ENCODE assay signal across 28 cellular contexts in genomic region chr2:119983108-119983507, GRCh38.
"Had no signal": no experiment of that assay in that cellular context is flagged by ENCODE, and none has a peak within 500 bp of the region (broad histone marks: within the 10 kb centered on the region; RNA-seq: fewer than 3 reads in every experiment).

No MANE protein-coding gene starts in this region.

- H3K9me3 Mint-ChIP-seq: activated CD4-positive, alpha-beta memory T cell treated with anti-CD3 and anti-CD28 coated beads for 36 hours; activated T-helper 1 cell treated with anti-CD3 and anti-CD28 coated beads, Interleukin-12 subunit alpha, Interleukin-12 subunit beta, Interleukin-2, Interleukin-4 antibody, amounts not matched to agents 30 ng/mL and 10 ng/mL and 1 ng/mL, durations not matched to agents 14 hours and 24 hours and 36 hours had no signal

- H3K27me3 Mint-ChIP-seq: activated CD4-positive, alpha-beta memory T cell treated with anti-CD3 and anti-CD28 coated beads for 36 hours; activated naive CD8-positive, alpha-beta T cell treated with anti-CD3 and anti-CD28 coated beads for 36 hours had no signal

- H3K27ac Mint-ChIP-seq: activated CD4-positive, alpha-beta memory T cell treated with anti-CD3 and anti-CD28 coated beads for 36 hours; activated naive CD4-positive, alpha-beta T cell treated with anti-CD3 and anti-CD28 coated beads, Interleukin-2, amount 10 ng/mL, durations not matched to agents 7 days and 5 days; activated naive CD8-positive, alpha-beta T cell treated with anti-CD3 and anti-CD28 coated beads for 36 hours; activated T-helper 1 cell treated with anti-CD3 and anti-CD28 coated beads, Interleukin-12 subunit alpha, Interleukin-12 subunit beta, Interleukin-2, Interleukin-4 antibody, amounts not matched to agents 30 ng/mL and 10 ng/mL and 1 ng/mL, durations not matched to agents 14 hours and 24 hours and 36 hours had no signal

- H3K36me3 Mint-ChIP-seq: activated CD4-positive, alpha-beta memory T cell treated with anti-CD3 and anti-CD28 coated beads for 36 hours had no signal

- ATAC-seq: activated T-cell treated with anti-CD3 and anti-CD28 coated beads, Interleukin-2, amount 50 U/mL, for 4 hours; K562 had no signal

- DNase-seq: activated CD4-positive, alpha-beta memory T cell treated with anti-CD3 and anti-CD28 coated beads for 36 hours; activated CD4-positive, alpha-beta T cell treated with anti-CD3 and anti-CD28 coated beads for 4 hours; activated CD4-positive, alpha-beta T cell treated with anti-CD3 and anti-CD28 coated beads, Interleukin-2, amount 50 U/mL, for 1 hour; activated CD4-positive, CD25-positive, alpha-beta regulatory T cell treated with anti-CD3 and anti-CD28 coated beads, Interleukin-2, amount 50 U/mL, for 72 hours; activated CD8-positive, alpha-beta memory T cell treated with anti-CD3 and anti-CD28 coated beads, Interleukin-2, amount 50 U/mL, for 4 hours; activated gamma-delta T cell treated with Interleukin-2 at 50 U/mL for 16 hours; activated naive CD4-positive, alpha-beta T cell treated with anti-CD3 and anti-CD28 coated beads, Interleukin-2, amount 10 ng/mL, durations not matched to agents 7 days and 5 days; activated naive CD8-positive, alpha-beta T cell treated with anti-CD3 and anti-CD28 coated beads for 36 hours; activated T-cell treated with anti-CD3 and anti-CD28 coated beads for 4 hours; activated T-cell treated with anti-CD3 and anti-CD28 coated beads, Interleukin-2, amount 50 U/mL, for 4 hours; amniotic stem cell; aorta; brain microvascular endothelial cell; central memory CD4-positive, alpha-beta T cell; IMR-90; NCI-H1105; NCI-H1417 treated with DMSO at 0.1 percent for 48 hours; NCI-H187 treated with DMSO at 0.1 percent for 48 hours; NCI-H2081; NCI-H226; NCI-H446 treated with DMSO at 0.1 percent for 48 hours; NCI-H524; NCI-H748 treated with DMSO at 0.1 percent for 48 hours; NK-92 treated with Interleukin-12 subunit alpha and Interleukin-12 subunit beta, amount 100 ng/mL, for 24 hours; Right ventricle myocardium superior; T1000 had no signal

- H3K4me3 Mint-ChIP-seq: activated CD4-positive, alpha-beta memory T cell treated with anti-CD3 and anti-CD28 coated beads for 36 hours; activated naive CD4-positive, alpha-beta T cell treated with anti-CD3 and anti-CD28 coated beads, Interleukin-2, amount 10 ng/mL, durations not matched to agents 7 days and 5 days; activated naive CD8-positive, alpha-beta T cell treated with anti-CD3 and anti-CD28 coated beads for 36 hours; activated T-cell treated with anti-CD3 and anti-CD28 coated beads, Interleukin-2, amount 50 U/mL, for 4 hours; activated T-helper 1 cell treated with anti-CD3 and anti-CD28 coated beads, Interleukin-12 subunit alpha, Interleukin-12 subunit beta, Interleukin-2, Interleukin-4 antibody, amounts not matched to agents 30 ng/mL and 10 ng/mL and 1 ng/mL, durations not matched to agents 14 hours and 24 hours and 36 hours had no signal

- H3K4me1 Mint-ChIP-seq: activated naive CD4-positive, alpha-beta T cell treated with anti-CD3 and anti-CD28 coated beads, Interleukin-2, amount 10 ng/mL, durations not matched to agents 7 days and 5 days had no signal
